ENCODE assay signal across 8 cellular contexts in genomic region chr11:832529-833113, GRCh38. TPM values are rescaled to one million over a fixed set of nuclear protein-coding genes. Genes with fewer than 3 reads are reported as not detected.
DNase-seq lines count a peak whose midpoint lies in the region; ATAC-seq and TF ChIP-seq lines count a peak whose summit lies in the region.

Gene CD151, plus strand, starts transcription at chr11:832952. Its CDS starts 3,118 bp downstream, at chr11:836070.

- H3K27me3 Mint-ChIP-seq in progenitor cell of endocrine pancreas, result peaks cover 34% of the 10 kb centered on the region

- WGBS in adipose tissue, 3 donors, result 2 to 3% (median 2%) methylated on average over 25 to 63 of the region's 67 CpGs

- peaks cover 9% of the 10 kb centered on the region for H3K4me1 Mint-ChIP-seq in progenitor cell of endocrine pancreas (ENCODE audit: low read depth)

- peaks cover 23% of the 10 kb centered on the region for H3K4me1 ChIP-seq in OCI-LY7 (ENCODE audit: insufficient read depth, low read length, poor library complexity, severe bottlenecking)

- no peaks in the 10 kb centered on the region for H3K79me2 ChIP-seq in OCI-LY7 (ENCODE audit: insufficient read depth, low read depth, low read length)

- H3K27ac Mint-ChIP-seq in progenitor cell of endocrine pancreas, result peak within 1 kb of the TSS; percentile 59

- H2AFZ ChIP-seq in OCI-LY7 (ENCODE audit: low read length), result no peak within 1 kb of the TSS

- in situ Hi-C loops in G401 (cut with HindIII; ENCODE audit: low sequenced_read_pairs), result no loop called here

- BruUV-seq in OCI-LY7 (replicated peaks; lab: Mats Ljungman, UMichigan), result no TSS peak

- no peaks in the 10 kb centered on the region for H3K9me2 ChIP-seq in OCI-LY7 (ENCODE audit: insufficient read depth, low read length)

- H3K4me3 ChIP-seq in HFF-Myc (replicated peaks; ENCODE audit: low read depth, low read length) (peak within 1 kb of the TSS; percentile 72), OCI-LY7 (ENCODE audit: low read depth, low read length, poor library complexity, severe bottlenecking) (no peak within 1 kb of the TSS)

- TF ChIP-seq CTCF in HFF-Myc (IDR thresholded peaks at IDR 0.05; ENCODE audit: low read depth, low read length, missing control alignments) (no peak), progenitor cell of endocrine pancreas (IDR thresholded peaks at IDR 0.05; ENCODE audit: unreplicated experiment) (no peak), OCI-LY7 (conservative IDR thresholded peaks at IDR 0.05; ENCODE audit: low read length) (no peak)

- no peaks in the 10 kb centered on the region for H3K9me3 Mint-ChIP-seq in progenitor cell of endocrine pancreas (ENCODE audit: low read depth)

- CTCF ChIA-PET in OCI-LY7 (lab: Charles Lee; ENCODE audit: unreplicated experiment), result no interaction called here

- H3K9me3 ChIP-seq in OCI-LY7 (ENCODE audit: low read length), result no peaks in the 10 kb centered on the region

- intact Hi-C loops in left cardiac atrium (cut with DNase I) (no loop called here), OCI-LY7 (cut with micrococcal nuclease; ENCODE audit: unreplicated experiment) (no loop called here)

- H3K4me3 Mint-ChIP-seq in progenitor cell of endocrine pancreas (ENCODE audit: low read depth), result peak within 1 kb of the TSS; percentile 69

- H3K4me2 ChIP-seq in OCI-LY7 (ENCODE audit: low read length), result no peak within 1 kb of the TSS; the same call in 1 of the 2 replicates

- ATAC-seq in left cardiac atrium, result peak; percentile 12 to 60

- peaks cover 3% of the 10 kb centered on the region; the same call in 1 of the 2 replicates for H3K36me3 ChIP-seq in OCI-LY7 (ENCODE audit: insufficient read depth, low read length)

- H3K27ac ChIP-seq in adipose tissue (ENCODE audit: low read depth, low read length) (peak within 1 kb of the TSS; percentile 60), OCI-LY7 (ENCODE audit: low read depth, low read length, poor library complexity, severe bottlenecking) (no peak within 1 kb of the TSS)

- H3K36me3 Mint-ChIP-seq in progenitor cell of endocrine pancreas (ENCODE audit: insufficient read depth), result no peaks in the 10 kb centered on the region

- DNase-seq in G401 (ENCODE audit: low spot score) (peak; percentile 69), HFF-Myc (ENCODE audit: extremely low read depth, low read depth) (no peak), OCI-M1 (lab: John Stamatoyannopoulos, UW) (peak; percentile 85), left cardiac atrium (no peak), progenitor cell of endocrine pancreas (ENCODE audit: low spot score, unreplicated experiment) (peak; percentile 38), OCI-LY7 (ENCODE audit: low spot score) (no peak), medulla oblongata (ENCODE audit: extremely low spot score) (no peak)

- POLR2A ChIA-PET in OCI-LY7 (lab: Charles Lee), result no interaction called here

- H4K20me1 ChIP-seq in OCI-LY7 (ENCODE audit: insufficient read depth, low read length), result 0 out of 2 replicates have a peak, but pooled peaks cover 3% of the 10 kb centered on the region

RNA-seq across cellular contexts. Expression of gene CD151, which starts in this region (rescaled TPM):
- total RNA-seq in G401 (2014; rRNA removed; shearing (Covaris generic)), result 179 and 226 TPM in 2 replicates
- 100 to 1,000 TPM; 495 to 757 (median 531) TPM for polyA plus RNA-seq in adipose tissue
- 100 to 1,000 TPM; 382 to 489 TPM for total RNA-seq in left cardiac atrium
- total RNA-seq in progenitor cell of endocrine pancreas, result 154 and 160 TPM in 2 replicates
- total RNA-seq in OCI-LY7 (2014; rRNA removed; shearing (Covaris generic)), result 0.28 TPM in 1 of 2 replicates, not detected in the other
- total RNA-seq in OCI-LY7 (2022), result 0.84 and 1.0 TPM in 2 replicates

Comparison
In these comparisons a context has a peak if more than half of its experiments do, and no peak if none do; other contexts are left out.
1. RNA of gene CD151 (total RNA-seq): 382 to 489 TPM in left cardiac atrium, 179 to 226 TPM in G401 and 154 to 160 TPM in progenitor cell of endocrine pancreas; 0.28 to 1.0 TPM in OCI-LY7; every median in the first group is over 10 times any median in the second.
2. DNase-seq: peak in G401 (single experiment), OCI-M1 (single experiment) and progenitor cell of endocrine pancreas (single experiment); none in HFF-Myc (single experiment), left cardiac atrium (single experiment), OCI-LY7 (single experiment) and medulla oblongata (single experiment).